In the genomic region with DNA sequence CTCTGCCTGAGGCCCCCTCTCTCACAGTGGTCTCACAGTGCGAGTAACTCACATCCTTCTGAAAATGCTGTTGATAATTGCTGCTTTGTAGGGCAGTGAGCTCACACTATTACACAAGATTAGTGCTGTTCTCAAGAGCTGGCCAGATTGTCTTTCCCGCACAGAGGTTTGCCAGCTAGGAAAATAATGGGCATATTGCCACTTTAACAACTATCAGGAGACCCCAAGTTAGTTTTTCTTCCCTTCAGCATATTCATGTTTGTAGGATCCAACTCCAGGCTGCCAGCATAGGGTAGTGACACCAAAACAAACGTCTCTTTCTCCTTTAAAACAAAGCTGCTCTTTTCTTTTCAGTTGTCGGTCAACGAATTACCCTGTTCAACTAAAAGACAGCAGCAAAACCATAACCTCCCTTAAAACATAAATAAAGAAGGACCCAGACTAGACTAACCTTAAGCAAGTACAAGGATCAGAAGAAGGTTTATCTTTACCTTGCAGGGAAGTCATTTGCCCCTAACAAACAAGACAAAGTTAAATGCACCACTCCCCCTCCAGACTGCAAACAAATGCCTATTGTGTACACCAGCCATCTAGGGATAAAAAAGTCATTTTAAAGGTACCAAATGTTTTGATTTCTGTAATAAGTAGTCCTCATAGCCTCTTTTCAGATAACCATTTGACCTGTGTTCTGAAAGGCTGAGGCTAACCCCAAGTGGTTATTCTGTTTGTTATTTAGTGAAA, we compare ENCODE assay signal across 14 cellular contexts.
DNase-seq lines count a peak whose midpoint lies in the region; ATAC-seq, FAIRE-seq and TF ChIP-seq lines count a peak whose summit lies in the region.
"Had no signal": no experiment of that assay in that cellular context is flagged by ENCODE, and none has a peak within 500 bp of the region (broad histone marks: within the 10 kb centered on the region; RNA-seq: fewer than 3 reads in every experiment).

No MANE protein-coding gene starts in this region.

- H3K36me3 Mint-ChIP-seq in immature natural killer cell, result no peaks in the 10 kb centered on the region

- TF ChIP-seq CTCF in PC-3 (conservative IDR thresholded peaks at IDR 0.05; ENCODE audit: low read depth, low read length) (no peak), esophagus squamous epithelium (IDR thresholded peaks at IDR 0.05) (no peak), kidney (IDR thresholded peaks at IDR 0.05; ENCODE audit: borderline replicate concordance, extremely low read depth, insufficient read depth) (no peak)

- peak overlapping the region; percentile 31; the same call in 1 of the 2 replicates for H3K27ac ChIP-seq in PC-3 (ENCODE audit: low read length)
- peak overlapping the region in 3 of 4 donors; percentile 8 to 34 (median 19) for H3K27ac ChIP-seq in esophagus squamous epithelium
- H3K27ac ChIP-seq in temporal lobe (ENCODE audit: low read depth, low read length), result peak overlapping the region; percentile 82
- H3K27ac ChIP-seq in kidney (ENCODE audit: low read depth in 2 of 2, low read length in 2 of 2), result no peak overlapping the region
- H3K27ac ChIP-seq: RWPE1 had no signal

- DNase-seq in PC-3 (no peak), esophagus squamous epithelium (lab: John Stamatoyannopoulos, UW) (no peak), medulla oblongata (ENCODE audit: extremely low spot score) (peak; percentile 87), SKM-1 (lab: John Stamatoyannopoulos, UW; ENCODE audit: unreplicated experiment) (no peak), NCI-H128 (lab: John Stamatoyannopoulos, UW; ENCODE audit: unreplicated experiment) (no peak), immature natural killer cell (no peak), kidney (no peak)
- DNase-seq: activated T-cell treated with anti-CD3 and anti-CD28 coated beads, Interleukin-2, amount 50 U/mL, for 48 hours; NCI-H2029 treated with DMSO at 0.1 percent for 48 hours had no signal

- H3K36me3 ChIP-seq in PC-3 (ENCODE audit: low read depth, low read length) (no peaks in the 10 kb centered on the region), esophagus squamous epithelium (no peaks in the 10 kb centered on the region), kidney (ENCODE audit: control insufficient read depth in 1 of 2, insufficient read depth in 2 of 2, low read length in 2 of 2) (no peaks in the 10 kb centered on the region)

- no peaks in the 10 kb centered on the region for H3K79me2 ChIP-seq in PC-3 (ENCODE audit: low read length)

- BruUV-seq in PC-3 (replicated peaks; lab: Mats Ljungman, UMichigan), result no TSS peak

- H3K4me2 ChIP-seq in PC-3 (ENCODE audit: low read length), result peak overlapping the region; percentile 76

- H3K9me3 ChIP-seq in PC-3 (ENCODE audit: low read length) (no peaks in the 10 kb centered on the region), esophagus squamous epithelium (no peaks in the 10 kb centered on the region), kidney (ENCODE audit: control insufficient read depth in 1 of 2, low read length in 2 of 2) (no peaks in the 10 kb centered on the region)

- TF ChIP-seq POLR2A in esophagus squamous epithelium (IDR thresholded peaks at IDR 0.05), result no peak

- ATAC-seq in PC-3, result no peak

- intact Hi-C loops in PC-3 (cut with micrococcal nuclease) (loop anchor here (1.0 to 10.0 kb wide), 4 partner anchors 46 to 928 kb away; no protein-coding TSS in a partner anchor), esophagus squamous epithelium (cut with DNase I) (loop anchor here (10.0 kb wide), 1 partner anchor 1208 kb away; no protein-coding TSS in a partner anchor), kidney (cut with DNase I) (no loop called here)

- no peaks in the 10 kb centered on the region for H3K27me3 ChIP-seq in PC-3 (ENCODE audit: low read length)
- H3K27me3 ChIP-seq in esophagus squamous epithelium, result no peaks in the 10 kb centered on the region

- H3K4me3 Mint-ChIP-seq in immature natural killer cell, result no peak overlapping the region
- H3K4me3 Mint-ChIP-seq: type B pancreatic cell had no signal

- POLR2A ChIA-PET in PC-3 (lab: Charles Lee; ENCODE audit: unreplicated experiment), result no interaction called here

- H3K27me3 Mint-ChIP-seq in immature natural killer cell (ENCODE audit: low read depth in 3 of 3), result no peaks in the 10 kb centered on the region
- H3K27me3 Mint-ChIP-seq: type B pancreatic cell had no signal

- no peaks in the 10 kb centered on the region for H3K9me3 Mint-ChIP-seq in immature natural killer cell
- H3K9me3 Mint-ChIP-seq: type B pancreatic cell had no signal

- no peak for FAIRE-seq in kidney (lab: Jason Lieb, UNC)
- FAIRE-seq: GM18507, K562 had no signal

- peaks cover 24% of the 10 kb centered on the region for H3K4me1 ChIP-seq in PC-3 (ENCODE audit: insufficient read depth, low read length)
- H3K4me1 ChIP-seq in esophagus squamous epithelium, result peaks cover 0 to 7% (median 0%) of the 10 kb centered on the region in 3 donors
- H3K4me1 ChIP-seq in kidney (ENCODE audit: control insufficient read depth in 1 of 2, insufficient read depth in 1 of 2, low read depth in 1 of 2, low read length in 2 of 2), result no peaks in the 10 kb centered on the region

- WGBS in esophagus squamous epithelium, 2 donors, result 43 to 76% methylated on average over 4 to 5 of the region's 5 CpGs

- H3K4me3 ChIP-seq in PC-3 (ENCODE audit: low read length), result no peak overlapping the region; the same call in 1 of the 2 replicates
- no peak overlapping the region for H3K4me3 ChIP-seq in esophagus squamous epithelium
- no peak overlapping the region for H3K4me3 ChIP-seq in kidney (ENCODE audit: low read length in 2 of 2)
- H3K4me3 ChIP-seq: K562 had no signal

- H4K20me1 ChIP-seq in PC-3 (ENCODE audit: low read length), result no peaks in the 10 kb centered on the region

- peaks cover 0 to 1% of the 10 kb centered on the region in 2 donors for H3K4me1 Mint-ChIP-seq in immature natural killer cell

- no peaks in the 10 kb centered on the region for H3K9me2 ChIP-seq in PC-3 (replicated peaks; ENCODE audit: low read length)

- H3K9ac ChIP-seq in PC-3 (ENCODE audit: low read length) (no peak overlapping the region), kidney (ENCODE audit: low read length in 2 of 2) (no peak overlapping the region)

- H3F3A ChIP-seq in PC-3 (ENCODE audit: low read length, unreplicated experiment), result peaks cover 4% of the 10 kb centered on the region

- no peak overlapping the region for H3K27ac Mint-ChIP-seq in immature natural killer cell
- H3K27ac Mint-ChIP-seq: type B pancreatic cell had no signal

- CTCF ChIA-PET in PC-3 (lab: Charles Lee), result interaction anchor here (0.5 to 0.9 kb wide), 4 partner anchors 88 to 131 kb away, joined by 3 to 5 read pairs (median 3); a partner anchor contains a TSS

- H2AFZ ChIP-seq in PC-3 (ENCODE audit: low read length), result 0 out of 2 replicates have a peak overlapping the region, but pooled peaks have one; percentile 33

Comparison
In these comparisons a context has a peak if more than half of its experiments do, and no peak if none do; other contexts are left out.
1. H3K27ac ChIP-seq: peak in PC-3 (single experiment), esophagus squamous epithelium (3 of 4) and temporal lobe (single experiment); none in kidney (0 of 2).